ENCODE assay signal across 8 cellular contexts in genomic region chr6:157380779-157381561, GRCh38. TPM values are rescaled to one million over a fixed set of nuclear protein-coding genes. Genes with fewer than 3 reads are reported as not detected.
DNase-seq lines count a peak whose midpoint lies in the region; ATAC-seq and TF ChIP-seq lines count a peak whose summit lies in the region.

ZDHHC14 (plus strand) TSS chr6:157381190.

- H3K9me3 Mint-ChIP-seq in endothelial cell (ENCODE audit: unreplicated experiment) = no peaks in the 10 kb centered on the region

- H3K27ac Mint-ChIP-seq in endothelial cell (ENCODE audit: unreplicated experiment) = peak within 1 kb of the TSS; percentile 20

- DNase-seq in CMK (ENCODE audit: low read depth) (peak; percentile 74), HK-2 (ENCODE audit: unreplicated experiment) (peak; percentile 94), NT2/D1 (ENCODE audit: low read depth, low spot score) (no peak), endothelial cell (ENCODE audit: low spot score) (peak; percentile 88), midbrain (lab: John Stamatoyannopoulos, UW) (peak; percentile 94)
- peak; percentile 94 for DNase-seq in activated CD8-positive, alpha-beta memory T cell treated with anti-CD3 and anti-CD28 coated beads, Interleukin-2, amount 50 U/mL, for 48 hours
- DNase-seq in stimulated activated CD8-positive, alpha-beta memory T cell treated with anti-CD3 and anti-CD28 coated beads, Interleukin-15, amount 100 ng/mL, for 48 hours (ENCODE audit: low read depth in 2 of 2) = peak; percentile 86 to 87

- peak within 1 kb of the TSS; percentile 91 for H3K4me3 Mint-ChIP-seq in endothelial cell (ENCODE audit: unreplicated experiment)

- peak within 1 kb of the TSS; percentile 67 for H3K4me3 ChIP-seq in NT2/D1 (ENCODE audit: insufficient read length, low read depth)

- H3K27me3 ChIP-seq in NT2/D1 (ENCODE audit: insufficient read depth, insufficient read length) = peaks cover 17% of the 10 kb centered on the region

- peak within 1 kb of the TSS; percentile 85 for H3K9ac ChIP-seq in NT2/D1 (ENCODE audit: insufficient read length, low read depth)

- H3K36me3 Mint-ChIP-seq in endothelial cell (ENCODE audit: low read depth, unreplicated experiment) = peaks cover 3% of the 10 kb centered on the region

- H3K4me1 Mint-ChIP-seq in endothelial cell (ENCODE audit: unreplicated experiment) = peaks cover 26% of the 10 kb centered on the region

- TF ChIP-seq CTCF in endothelial cell (IDR thresholded peaks at IDR 0.05; ENCODE audit: unreplicated experiment) = no peak

- peak; percentile 77 for ATAC-seq in GM19455 (IDR thresholded peaks at IDR 0.05; ENCODE audit: unreplicated experiment)

- no peaks in the 10 kb centered on the region for H3K36me3 ChIP-seq in NT2/D1 (ENCODE audit: insufficient read depth, insufficient read length, low read length)

- no peaks in the 10 kb centered on the region for H3K4me1 ChIP-seq in NT2/D1 (ENCODE audit: insufficient read depth, insufficient read length)

- H3K9me3 ChIP-seq in NT2/D1 (ENCODE audit: insufficient read depth, low read length) = no peaks in the 10 kb centered on the region

- peaks cover 5% of the 10 kb centered on the region for H3K27me3 Mint-ChIP-seq in endothelial cell (ENCODE audit: unreplicated experiment)

RNA-seq across cellular contexts. Expression of gene ZDHHC14, which starts in this region (rescaled TPM):
- total RNA-seq in endothelial cell (ENCODE audit: unreplicated experiment) = 26.1 TPM
